In the genomic region with DNA sequence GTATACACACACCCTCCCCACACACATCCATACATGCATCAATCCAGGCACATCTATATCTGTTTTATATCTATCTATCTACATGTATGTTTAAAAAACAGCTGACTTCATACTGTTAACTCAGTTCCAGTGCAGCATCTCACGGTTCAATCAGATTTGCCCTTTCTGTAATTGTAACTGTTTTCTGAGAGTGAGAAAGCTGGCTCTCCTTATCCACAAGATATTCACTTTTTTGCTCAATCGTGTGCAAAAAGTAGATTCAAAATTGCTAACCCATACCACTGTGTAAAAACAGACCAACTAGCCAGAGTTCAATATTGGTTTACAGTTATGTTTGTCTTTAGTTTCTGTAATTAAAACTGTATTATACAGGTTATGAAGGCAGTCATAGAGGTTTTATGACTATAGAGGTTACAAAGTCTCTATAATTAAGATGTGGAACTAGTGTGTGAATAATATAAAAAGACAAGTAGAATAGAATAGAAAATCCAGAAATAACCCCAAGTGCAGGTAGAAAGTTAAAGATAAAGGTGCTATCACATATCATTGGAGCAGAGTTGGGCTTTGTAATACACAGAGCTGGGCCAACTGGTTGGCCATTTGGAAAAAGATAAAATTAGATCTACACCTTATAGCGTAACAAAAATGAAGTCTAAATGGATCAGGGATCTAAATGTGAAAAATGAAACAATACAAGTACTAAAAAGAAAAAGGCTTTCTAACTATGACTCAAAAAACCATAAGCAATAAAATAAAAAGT, we compare ENCODE assay signal across 8 cellular contexts. TPM values are rescaled to one million over a fixed set of nuclear protein-coding genes. Genes with fewer than 3 reads are reported as not detected.
DNase-seq lines count a peak whose midpoint lies in the region; ATAC-seq and TF ChIP-seq lines count a peak whose summit lies in the region.

No MANE protein-coding gene starts in this region.

- H3K4ac ChIP-seq in mesenchymal stem cell (ENCODE audit: low read depth in 1 of 2, low read length in 2 of 2): no peak overlapping the region

- peaks cover 2 to 4% of the 10 kb centered on the region in 2 donors for H3K9me3 Mint-ChIP-seq in activated T-cell treated with anti-CD3 and anti-CD28 coated beads, Interleukin-2, amount 50 U/mL, for 72 hours

- peaks cover 2% of the 10 kb centered on the region for H3K27me3 Mint-ChIP-seq in activated T-cell treated with anti-CD3 and anti-CD28 coated beads, Interleukin-2, amount 50 U/mL, for 72 hours (ENCODE audit: low read depth)

- H2AK5ac ChIP-seq in mesenchymal stem cell (ENCODE audit: low read length, severe bottlenecking): no peak overlapping the region

- H3K9me3 ChIP-seq in mesenchymal stem cell (ENCODE audit: control insufficient read depth, low read length): peaks cover under 1% of the 10 kb centered on the region
- peaks cover 1 to 6% of the 10 kb centered on the region in 2 donors for H3K9me3 ChIP-seq in transverse colon

- H3K23ac ChIP-seq in mesenchymal stem cell (ENCODE audit: low read length in 2 of 2): no peak overlapping the region

- H2BK12ac ChIP-seq in mesenchymal stem cell (ENCODE audit: low read length in 2 of 2): no peak overlapping the region

- H3K4me3 Mint-ChIP-seq in activated T-cell treated with anti-CD3 and anti-CD28 coated beads, Interleukin-2, amount 50 U/mL, for 72 hours: peak overlapping the region; percentile 97

- H2AFZ ChIP-seq in mesenchymal stem cell (ENCODE audit: low read depth, low read length): no peak overlapping the region

- 25% methylated on average over 1 of the region's 3 CpGs for WGBS in mesenchymal stem cell
- 7 to 39% methylated on average over 2 to 3 of the region's 3 CpGs for WGBS in transverse colon (ENCODE audit: low coverage in 1 of 2), 2 donors

- H4K91ac ChIP-seq in mesenchymal stem cell (ENCODE audit: low read length): no peak overlapping the region

- H2BK5ac ChIP-seq in mesenchymal stem cell (ENCODE audit: low read depth, low read length, poor library complexity, severe bottlenecking): no peak overlapping the region

- intact Hi-C loops in transverse colon (cut with DNase I; ENCODE audit: low total_unique reads): no loop called here

- TF ChIP-seq POLR2A in transverse colon (IDR thresholded peaks at IDR 0.05): no peak

- peaks cover 2% of the 10 kb centered on the region for H3K79me1 ChIP-seq in mesenchymal stem cell (replicated peaks; ENCODE audit: low read length, poor library complexity, severe bottlenecking)

- ATAC-seq in activated T-cell treated with anti-CD3 and anti-CD28 coated beads, Interleukin-2, amount 50 U/mL, for 72 hours (replicated peaks in 1 of 2): no peak

- no peak overlapping the region for H3K14ac ChIP-seq in mesenchymal stem cell (ENCODE audit: low read length in 2 of 2)

- H2BK15ac ChIP-seq in mesenchymal stem cell (ENCODE audit: low read depth, poor library complexity, severe bottlenecking): no peak overlapping the region

- no peak for TF ChIP-seq EP300 in transverse colon (IDR thresholded peaks at IDR 0.05; ENCODE audit: low read depth)

- in situ Hi-C loops in brain microvascular endothelial cell (cut with HindIII; ENCODE audit: low pct_ligation_motif_present, low sequenced_read_pairs) (no loop called here), transverse colon (cut with MboI; ENCODE audit: low pct_ligation_motif_present in 1 of 4, low pct_unique_long_range_greater_than_20kb in 1 of 4, low sequenced_read_pairs in 3 of 4) (no loop called here)

- H2BK120ac ChIP-seq in mesenchymal stem cell (ENCODE audit: low read depth, low read length): no peak overlapping the region

- H3K18ac ChIP-seq in mesenchymal stem cell (ENCODE audit: low read depth in 1 of 2, low read length in 2 of 2): no peak overlapping the region

- peaks cover 19% of the 10 kb centered on the region for H3K4me1 Mint-ChIP-seq in activated T-cell treated with anti-CD3 and anti-CD28 coated beads, Interleukin-2, amount 50 U/mL, for 72 hours (ENCODE audit: low read depth)

- H3K27me3 ChIP-seq in brain microvascular endothelial cell (replicated peaks): no peaks in the 10 kb centered on the region
- H3K27me3 ChIP-seq in mesenchymal stem cell (ENCODE audit: control insufficient read depth in 1 of 2, insufficient read depth in 1 of 2, low read length in 2 of 2): no peaks in the 10 kb centered on the region
- H3K27me3 ChIP-seq in transverse colon: no peaks in the 10 kb centered on the region

- H3K27ac Mint-ChIP-seq in activated T-cell treated with anti-CD3 and anti-CD28 coated beads, Interleukin-2, amount 50 U/mL, for 72 hours: peak overlapping the region; percentile 92

- no peak for TF ChIP-seq CTCF in brain microvascular endothelial cell (IDR thresholded peaks at IDR 0.05; ENCODE audit: low read depth, low read length, missing control alignments)
- TF ChIP-seq CTCF in transverse colon (IDR thresholded peaks at IDR 0.05): no peak

- H3K36me3 ChIP-seq in brain microvascular endothelial cell (replicated peaks): no peaks in the 10 kb centered on the region
- H3K36me3 ChIP-seq in mesenchymal stem cell (ENCODE audit: control insufficient read depth in 1 of 2, insufficient read depth in 2 of 2, low read depth in 1 of 2, low read length in 2 of 2): peaks cover 3 to 5% of the 10 kb centered on the region in 2 experiments
- no peaks in the 10 kb centered on the region for H3K36me3 ChIP-seq in transverse colon

- peaks cover 1% of the 10 kb centered on the region for H3K4me1 ChIP-seq in mesenchymal stem cell (ENCODE audit: control insufficient read depth, insufficient read depth, low read depth, low read length)
- peaks cover 5 to 25% (median 19%) of the 10 kb centered on the region in 4 donors for H3K4me1 ChIP-seq in transverse colon

- DNase-seq in activated T-cell treated with anti-CD3 and anti-CD28 coated beads, Interleukin-2, amount 50 U/mL, for 72 hours: no peak
- no peak for DNase-seq in activated T-cell treated with anti-CD3 and anti-CD28 coated beads, Interleukin-2, amount 50 U/mL, for 48 hours
- DNase-seq in brain microvascular endothelial cell (no peak), mesenchymal stem cell (no peak), transverse colon (no peak), LoVo (ENCODE audit: low spot score) (no peak), GM19238 (ENCODE audit: insufficient read length, low spot score) (no peak), putamen (ENCODE audit: low spot score) (no peak)

- no peak overlapping the region for H4K8ac ChIP-seq in mesenchymal stem cell (ENCODE audit: low read length)

- peak overlapping the region; percentile 98 for H3K4me3 ChIP-seq in brain microvascular endothelial cell (ENCODE audit: low read depth, low read length)
- H3K4me3 ChIP-seq in mesenchymal stem cell (ENCODE audit: insufficient read depth in 1 of 2, low read depth in 1 of 2, low read length in 2 of 2): peak overlapping the region in 1 of 2 experiments; percentile 98
- H3K4me3 ChIP-seq in transverse colon: peak overlapping the region in 3 of 4 donors; percentile 54 to 80 (median 56)

- peak overlapping the region; percentile 92 for H3K9ac ChIP-seq in mesenchymal stem cell (ENCODE audit: low read length)

- peak overlapping the region; percentile 70 for H3K4me2 ChIP-seq in mesenchymal stem cell (ENCODE audit: low read length, poor library complexity, severe bottlenecking)

- H3K27ac ChIP-seq in brain microvascular endothelial cell: no peak overlapping the region
- H3K27ac ChIP-seq in mesenchymal stem cell (ENCODE audit: low read length, poor library complexity, severe bottlenecking): no peak overlapping the region
- H3K27ac ChIP-seq in transverse colon: peak overlapping the region in 1 of 4 donors; percentile 77

- H3K36me3 Mint-ChIP-seq in activated T-cell treated with anti-CD3 and anti-CD28 coated beads, Interleukin-2, amount 50 U/mL, for 72 hours (ENCODE audit: insufficient read depth in 2 of 2): peaks cover 8 to 12% of the 10 kb centered on the region in 2 donors

RNA-seq across cellular contexts. Expression of gene MCF2L2, which starts 20.1 kb away (rescaled TPM):
- 10 to 100 TPM in 1 of 2 donors, 1 to 10 TPM in 1; 7.6 to 11.5 TPM for total RNA-seq in activated T-cell treated with anti-CD3 and anti-CD28 coated beads, Interleukin-2, amount 50 U/mL, for 72 hours
- 0.07 TPM for polyA plus RNA-seq in mesenchymal stem cell (2013, experiment 1 of 2)
- polyA plus RNA-seq in mesenchymal stem cell (2013, experiment 2 of 2): 0.12 TPM
- 1 to 10 TPM in 3 of 4 donors, under 1 TPM in 1; 0.20 to 3.7 (median 2.0) TPM for total RNA-seq in transverse colon
